Comparison of ENCODE assay signal across 8 cellular contexts in the genomic region with DNA sequence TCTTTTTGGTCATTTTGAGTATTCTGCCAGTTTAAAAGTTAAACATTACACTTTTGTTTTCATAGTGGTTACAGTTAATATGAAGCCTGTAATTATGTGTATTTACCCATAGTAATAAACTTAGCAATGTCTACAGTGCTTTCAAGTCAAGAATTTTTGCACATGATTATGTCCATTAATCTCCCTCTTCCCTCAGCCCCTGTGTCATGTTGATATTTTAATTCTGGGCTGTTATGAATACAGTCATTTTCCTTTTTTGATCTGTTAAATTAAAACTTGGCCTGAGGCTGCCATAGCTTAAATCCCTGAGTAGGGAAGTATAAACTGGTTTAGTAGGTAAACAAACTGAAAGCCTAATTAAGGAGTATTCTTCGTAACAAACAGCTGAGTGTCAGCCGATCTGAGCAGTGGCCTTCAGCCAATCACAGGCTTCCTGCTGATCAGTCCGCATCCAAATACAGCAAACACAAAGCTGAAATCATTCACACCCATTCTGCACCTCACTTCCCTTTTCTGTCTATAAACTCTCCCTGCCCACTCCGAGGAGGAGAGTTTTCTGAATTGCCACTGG. TPM values are rescaled to one million over a fixed set of nuclear protein-coding genes. Genes with fewer than 3 reads are reported as not detected.
DNase-seq lines count a peak whose midpoint lies in the region; ATAC-seq, FAIRE-seq and TF ChIP-seq lines count a peak whose summit lies in the region.

No MANE protein-coding gene starts in this region.

- in situ Hi-C loops in SK-MEL-5 (cut with HindIII; ENCODE audit: low pct_unique_long_range_greater_than_20kb, low sequenced_read_pairs): no loop called here

- intact Hi-C loops in lower lobe of right lung (cut with DNase I): no loop called here

- FAIRE-seq in GM12891 (lab: Jason Lieb, UNC): peak; percentile 86

- no peaks in the 10 kb centered on the region for H3K4me1 ChIP-seq in lower lobe of right lung
- H3K4me1 ChIP-seq in BE2C: no peaks in the 10 kb centered on the region

- TF ChIP-seq CTCF in HL-60 (IDR thresholded peaks at IDR 0.05; ENCODE audit: insufficient read depth, low read length) (no peak), lower lobe of right lung (IDR thresholded peaks at IDR 0.05) (no peak), BE2C (IDR thresholded peaks at IDR 0.05; ENCODE audit: low read depth, low read length) (no peak)

- H3K4me3 ChIP-seq in HL-60 (replicated peaks; ENCODE audit: insufficient read depth, low read length): no peak overlapping the region
- no peak overlapping the region for H3K4me3 ChIP-seq in lower lobe of right lung
- H3K4me3 ChIP-seq in BE2C (ENCODE audit: low read depth, low read length): no peak overlapping the region

- ATAC-seq in GM21528 (IDR thresholded peaks at IDR 0.05; ENCODE audit: low FRiP score, unreplicated experiment): peak; percentile 96
- ATAC-seq in lower lobe of right lung: peak; percentile 75 to 86

- DNase-seq in GM12891 (ENCODE audit: insufficient read length, low spot score): no peak
- peak; percentile 55 to 60 for DNase-seq in HL-60 (ENCODE audit: low read depth in 1 of 2, low spot score in 1 of 2)
- peak; percentile 32 for DNase-seq in SK-MEL-5 (ENCODE audit: low read depth, low spot score)
- DNase-seq in lower lobe of right lung: peak; percentile 47
- no peak for DNase-seq in NCI-H226
- no peak for DNase-seq in BE2C
- DNase-seq in dedifferentiated amniotic fluid mesenchymal stem cell (ENCODE audit: extremely low spot score): no peak

- H3K27ac ChIP-seq in HL-60 (replicated peaks): no peak overlapping the region
- H3K27ac ChIP-seq in lower lobe of right lung: no peak overlapping the region

- H3K27me3 ChIP-seq in HL-60 (ENCODE audit: insufficient read depth, poor library complexity, severe bottlenecking) (no peaks in the 10 kb centered on the region), lower lobe of right lung (ENCODE audit: low read depth) (no peaks in the 10 kb centered on the region), BE2C (no peaks in the 10 kb centered on the region)

- no peaks in the 10 kb centered on the region for H3K36me3 ChIP-seq in lower lobe of right lung
- no peaks in the 10 kb centered on the region for H3K36me3 ChIP-seq in BE2C

- no peaks in the 10 kb centered on the region for H3K9me3 ChIP-seq in lower lobe of right lung
- H3K9me3 ChIP-seq in BE2C: no peaks in the 10 kb centered on the region

- TF ChIP-seq POLR2A in GM12891 (IDR thresholded peaks at IDR 0.05; ENCODE audit: low read depth, low read length): no peak

TF ChIP-seq in GM12891, 5 proteins besides CTCF, POLR2A, EP300 and RAD21:
- TF ChIP-seq POU2F2 (IDR thresholded peaks at IDR 0.05; ENCODE audit: low read depth, low read length) (no peak), SPI1 (IDR thresholded peaks at IDR 0.05; ENCODE audit: low read depth, low read length) (peak; percentile 94), TAF1 (IDR thresholded peaks at IDR 0.05; ENCODE audit: low read depth, low read length) (no peak), PAX5 (IDR thresholded peaks at IDR 0.05; ENCODE audit: insufficient read depth, low read length, severe bottlenecking) (no peak), POLR2AphosphoS5 (IDR thresholded peaks at IDR 0.05; ENCODE audit: low read depth, low read length) (no peak)

RNA-seq across cellular contexts. Expression of a gene that starts 9.5 kb away (rescaled TPM):
- polyA plus RNA-seq in GM12891 (2012; ENCODE audit: low read depth, missing spikeins): 118 TPM
- 46.3 and 49.9 TPM in 2 replicates for total RNA-seq in SK-MEL-5 (2014; rRNA removed; shearing (Covaris generic))
- polyA plus RNA-seq in SK-MEL-5 (2015; cell fraction: cytosol; rRNA removed): 52.3 and 78.1 TPM in 2 replicates
- 63.3 and 81.8 TPM in 2 replicates for polyA plus RNA-seq in SK-MEL-5 (2015; cell fraction: nucleus; rRNA removed)
- 52.8 TPM for total RNA-seq in lower lobe of right lung
- 22.7 TPM for polyA plus RNA-seq in BE2C (2012; ENCODE audit: insufficient read depth, insufficient read length, low read depth)

RNA-seq across cellular contexts. Expression of a gene that starts 30.9 kb away (rescaled TPM):
- 62.7 TPM for polyA plus RNA-seq in GM12891 (2012; ENCODE audit: low read depth, missing spikeins)
- 30.3 and 34.6 TPM in 2 replicates for total RNA-seq in SK-MEL-5 (2014; rRNA removed; shearing (Covaris generic))
- polyA plus RNA-seq in SK-MEL-5 (2015; cell fraction: cytosol; rRNA removed): 19.4 and 20.2 TPM in 2 replicates
- polyA plus RNA-seq in SK-MEL-5 (2015; cell fraction: nucleus; rRNA removed): 24.7 and 25.0 TPM in 2 replicates
- 46.8 TPM for total RNA-seq in lower lobe of right lung
- 137 TPM for polyA plus RNA-seq in BE2C (2012; ENCODE audit: insufficient read depth, insufficient read length, low read depth)

RNA-seq across cellular contexts. Expression of a gene that starts 43.6 kb away (rescaled TPM):
- polyA plus RNA-seq in GM12891 (2012; ENCODE audit: low read depth, missing spikeins): 5.7 TPM
- not detected in 2 replicates for total RNA-seq in SK-MEL-5 (2014; rRNA removed; shearing (Covaris generic))
- polyA plus RNA-seq in SK-MEL-5 (2015; cell fraction: cytosol; rRNA removed): not detected in 2 replicates
- not detected in 2 replicates for polyA plus RNA-seq in SK-MEL-5 (2015; cell fraction: nucleus; rRNA removed)
- total RNA-seq in lower lobe of right lung: 0.59 TPM
- 0.65 TPM for polyA plus RNA-seq in BE2C (2012; ENCODE audit: insufficient read depth, insufficient read length, low read depth)

Comparison
In these comparisons a context has a peak if more than half of its experiments do, and no peak if none do; other contexts are left out.
1. DNase-seq: peak in HL-60 (2 of 2), SK-MEL-5 (single experiment) and lower lobe of right lung (single experiment); none in GM12891 (single experiment), NCI-H226 (single experiment), BE2C (single experiment) and dedifferentiated amniotic fluid mesenchymal stem cell (single experiment).